Comparison of ENCODE assay signal across 8 cellular contexts in the genomic region with DNA sequence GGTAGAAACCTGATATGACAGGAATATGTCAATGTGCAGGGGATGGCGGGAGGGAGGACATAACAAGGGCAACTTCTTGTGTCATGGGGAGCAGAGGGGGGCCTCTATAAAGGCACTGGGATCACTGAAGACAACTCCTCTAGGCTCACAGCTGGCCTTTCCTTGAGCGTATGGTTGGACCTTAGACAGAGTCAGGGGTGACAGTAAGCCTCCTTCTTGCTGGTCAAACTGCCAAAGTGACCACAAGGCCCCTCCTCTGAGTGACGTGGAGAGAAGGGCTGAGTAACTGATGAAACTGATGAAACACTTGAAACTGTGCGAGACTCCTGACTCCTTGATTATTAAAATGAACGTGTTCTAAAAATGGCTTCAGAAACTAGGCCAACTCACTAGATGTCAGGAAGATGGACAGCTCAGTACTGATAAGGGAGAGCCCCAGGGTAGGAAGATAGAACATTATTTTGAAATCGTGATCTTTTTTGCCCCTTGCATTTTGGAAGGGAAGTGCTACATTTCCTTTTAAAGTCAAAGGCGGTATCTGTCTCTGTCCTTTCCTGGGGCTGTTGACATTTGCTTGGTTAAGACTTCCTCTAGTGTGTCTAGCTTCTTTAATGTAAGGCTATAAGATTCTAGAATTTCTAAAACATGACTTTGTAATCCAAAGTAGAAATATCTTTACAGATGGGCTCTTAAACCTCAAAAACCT. TPM values are rescaled to one million over a fixed set of nuclear protein-coding genes. Genes with fewer than 3 reads are reported as not detected.
DNase-seq lines count a peak whose midpoint lies in the region; ATAC-seq and TF ChIP-seq lines count a peak whose summit lies in the region.

No MANE protein-coding gene starts in this region.

- peaks cover 10% of the 10 kb centered on the region for H3K36me3 Mint-ChIP-seq in activated CD4-positive, alpha-beta T cell treated with anti-CD3 and anti-CD28 coated beads, Interleukin-2, amount 10 ng/mL, durations not matched to agents 24 days and 14 days (ENCODE audit: low read depth)

- H3K36me3 ChIP-seq in mucosa of descending colon (ENCODE audit: low read depth) (no peaks in the 10 kb centered on the region), vagina (no peaks in the 10 kb centered on the region)

- intact Hi-C loops in activated CD4-positive, alpha-beta T cell treated with anti-CD3 and anti-CD28 coated beads, Interleukin-2, amount 10 ng/mL, durations not matched to agents 24 days and 14 days (cut with micrococcal nuclease) = loop anchor here (1.0 to 10.0 kb wide), 3 partner anchors 8 to 399 kb away; partner anchors contain the start of genes AIFM1 and SASH3
- intact Hi-C loops in mucosa of descending colon (cut with DNase I, micrococcal nuclease) = no loop called here
- intact Hi-C loops in vagina (cut with DNase I) = loop anchor here (5.0 kb wide), 1 partner anchor 51 kb away; no protein-coding TSS in a partner anchor

- TF ChIP-seq CTCF in mucosa of descending colon (IDR thresholded peaks at IDR 0.05) = no peak
- no peak for TF ChIP-seq CTCF in vagina (IDR thresholded peaks at IDR 0.05)

- no peaks in the 10 kb centered on the region for H3K27me3 ChIP-seq in vagina

- peak overlapping the region; percentile 86 for H3K27ac Mint-ChIP-seq in activated CD4-positive, alpha-beta T cell treated with anti-CD3 and anti-CD28 coated beads, Interleukin-2, amount 10 ng/mL, durations not matched to agents 24 days and 14 days

- H3K27me3 Mint-ChIP-seq in activated CD4-positive, alpha-beta T cell treated with anti-CD3 and anti-CD28 coated beads, Interleukin-2, amount 10 ng/mL, durations not matched to agents 24 days and 14 days = no peaks in the 10 kb centered on the region

- ATAC-seq in HG02870 (IDR thresholded peaks at IDR 0.05; ENCODE audit: unreplicated experiment) = peak; percentile 38
- peak; percentile 24 for ATAC-seq in mucosa of descending colon

- no peak for TF ChIP-seq POLR2A in vagina (IDR thresholded peaks at IDR 0.05)

- H3K4me1 ChIP-seq in mucosa of descending colon (ENCODE audit: low read depth) (no peaks in the 10 kb centered on the region), vagina (peaks cover 19% of the 10 kb centered on the region)

- H3K4me3 ChIP-seq in mucosa of descending colon (no peak overlapping the region), vagina (no peak overlapping the region)

- no peaks in the 10 kb centered on the region for H3K9me3 ChIP-seq in mucosa of descending colon
- no peaks in the 10 kb centered on the region for H3K9me3 ChIP-seq in vagina

- peak; percentile 77 for DNase-seq in activated CD4-positive, alpha-beta T cell treated with anti-CD3 and anti-CD28 coated beads, Interleukin-2, amount 10 ng/mL, durations not matched to agents 24 days and 14 days
- no peak for DNase-seq in activated CD4-positive, alpha-beta T cell treated with anti-CD3 and anti-CD28 coated beads, Interleukin-2, amount 50 U/mL, for 1 hour
- DNase-seq in SIG-M5 treated with dmso at 0.1 percent for 504 hours (lab: John Stamatoyannopoulos, UW; ENCODE audit: unreplicated experiment) (peak; percentile 70), mucosa of descending colon (peak in 1 of 3 donors; percentile 45), vagina (ENCODE audit: extremely low spot score in 2 of 2) (no peak), NCI-H1417 treated with DMSO at 0.1 percent for 48 hours (lab: John Stamatoyannopoulos, UW) (no peak)

- peak overlapping the region; percentile 94 for H3K4me3 Mint-ChIP-seq in activated CD4-positive, alpha-beta T cell treated with anti-CD3 and anti-CD28 coated beads, Interleukin-2, amount 10 ng/mL, durations not matched to agents 24 days and 14 days

- H3K9me3 Mint-ChIP-seq in activated CD4-positive, alpha-beta T cell treated with anti-CD3 and anti-CD28 coated beads, Interleukin-2, amount 10 ng/mL, durations not matched to agents 24 days and 14 days = no peaks in the 10 kb centered on the region

- peaks cover 46% of the 10 kb centered on the region for H3K4me1 Mint-ChIP-seq in activated CD4-positive, alpha-beta T cell treated with anti-CD3 and anti-CD28 coated beads, Interleukin-2, amount 10 ng/mL, durations not matched to agents 24 days and 14 days

- H3K27ac ChIP-seq in cingulate gyrus (ENCODE audit: low read depth, low read length) (peak overlapping the region; percentile 88), vagina (peak overlapping the region; percentile 73)

RNA-seq across cellular contexts. Expression of gene RAB33A, which starts 1.6 kb away (rescaled TPM):
- 20.6 and 21.0 TPM in 2 replicates for total RNA-seq in activated CD4-positive, alpha-beta T cell treated with anti-CD3 and anti-CD28 coated beads, Interleukin-2, amount 10 ng/mL, durations not matched to agents 24 days and 14 days
- total RNA-seq in mucosa of descending colon (under 1 TPM; 0.38 to 0.55 (median 0.47) TPM), vagina (0.98 TPM)

RNA-seq across cellular contexts. Expression of gene AIFM1, which starts 7.7 kb away (rescaled TPM):
- total RNA-seq in activated CD4-positive, alpha-beta T cell treated with anti-CD3 and anti-CD28 coated beads, Interleukin-2, amount 10 ng/mL, durations not matched to agents 24 days and 14 days = 44.4 and 47.7 TPM in 2 replicates
- total RNA-seq in mucosa of descending colon (10 to 100 TPM; 45.3 to 66.9 (median 50.0) TPM), vagina (14.2 TPM)

Comparison
In these comparisons a context has a peak if more than half of its experiments do, and no peak if none do; other contexts are left out.
1. DNase-seq: peak in activated CD4-positive, alpha-beta T cell treated with anti-CD3 and anti-CD28 coated beads, Interleukin-2, amount 10 ng/mL, durations not matched to agents 24 days and 14 days (single experiment) and SIG-M5 treated with dmso at 0.1 percent for 504 hours (single experiment); none in activated CD4-positive, alpha-beta T cell treated with anti-CD3 and anti-CD28 coated beads, Interleukin-2, amount 50 U/mL, for 1 hour (single experiment), vagina (0 of 2) and NCI-H1417 treated with DMSO at 0.1 percent for 48 hours (single experiment).
2. RNA of gene RAB33A, which starts 1.6 kb away (total RNA-seq): 20.6 to 21.0 TPM in activated CD4-positive, alpha-beta T cell treated with anti-CD3 and anti-CD28 coated beads, Interleukin-2, amount 10 ng/mL, durations not matched to agents 24 days and 14 days; 0.98 TPM in vagina (single experiment) and 0.38 to 0.55 TPM in mucosa of descending colon; every median in the first group is over 10 times any median in the second.
3. intact Hi-C loops: an anchor here in activated CD4-positive, alpha-beta T cell treated with anti-CD3 and anti-CD28 coated beads, Interleukin-2, amount 10 ng/mL, durations not matched to agents 24 days and 14 days (1.0 to 10.0 kb wide) and vagina (5.0 kb wide); none called in mucosa of descending colon.